Comparison of ENCODE assay signal across 14 cellular contexts in genomic region chr1:14362331-14362730, GRCh38.
DNase-seq lines count a peak whose midpoint lies in the region; TF ChIP-seq lines count a peak whose summit lies in the region.
"Had no signal": no experiment of that assay in that cellular context is flagged by ENCODE, and none has a peak within 500 bp of the region (broad histone marks: within the 10 kb centered on the region; RNA-seq: fewer than 3 reads in every experiment).

No MANE protein-coding gene starts in this region.

- no peak overlapping the region for H3K9ac ChIP-seq in GM23248
- no peak overlapping the region for H3K9ac ChIP-seq in neuronal stem cell (ENCODE audit: low read depth, low read length, poor library complexity)
- no peak overlapping the region for H3K9ac ChIP-seq in colonic mucosa (ENCODE audit: low read depth in 2 of 2, low read length in 2 of 2)

- peaks cover 45% of the 10 kb centered on the region for H3K9me3 Mint-ChIP-seq in nephron progenitor cell

- H3F3A ChIP-seq in GM23248 (ENCODE audit: insufficient read depth), result peaks cover 24% of the 10 kb centered on the region; the same call in 1 of the 2 replicates

- H2BK5ac ChIP-seq in neuronal stem cell (ENCODE audit: low read length), result no peak overlapping the region

- H3K79me1 ChIP-seq in neuronal stem cell (ENCODE audit: low read depth, low read length), result no peaks in the 10 kb centered on the region

- no peak overlapping the region for H3K14ac ChIP-seq in neuronal stem cell (ENCODE audit: low read length)

- H3K4me1 Mint-ChIP-seq in nephron progenitor cell, result peaks cover 12% of the 10 kb centered on the region

- H3K9me3 ChIP-seq in GM23248 (ENCODE audit: low read depth) (no peaks in the 10 kb centered on the region), neuronal stem cell (replicated peaks in 1 of 2; ENCODE audit: control insufficient read depth in 2 of 2, insufficient read depth in 1 of 2, low read depth in 1 of 2, low read length in 2 of 2) (peaks cover 0 to 5% of the 10 kb centered on the region in 2 donors), colonic mucosa (no peaks in the 10 kb centered on the region)
- H3K9me3 ChIP-seq: Caco-2 had no signal

- in situ Hi-C loops in GM23248 (cut with MboI), result no loop called here

- H2AFZ ChIP-seq in GM23248 (no peak overlapping the region), neuronal stem cell (ENCODE audit: low read length) (no peak overlapping the region)
- H2AFZ ChIP-seq: GM23338 had no signal

- H3K27me3 Mint-ChIP-seq in nephron progenitor cell (ENCODE audit: low read depth, poor library complexity), result peaks cover 4% of the 10 kb centered on the region

- H3K4me1 ChIP-seq in GM23248 (ENCODE audit: insufficient read depth) (peaks cover 20% of the 10 kb centered on the region; the same call in 1 of the 2 replicates), neuronal stem cell (ENCODE audit: control insufficient read depth in 2 of 2, insufficient read depth in 1 of 2, low read depth in 1 of 2, low read length in 2 of 2) (peaks cover 0 to 4% of the 10 kb centered on the region in 2 donors), colonic mucosa (no peaks in the 10 kb centered on the region)
- H3K4me1 ChIP-seq: Caco-2 had no signal

- no peak overlapping the region for H2BK120ac ChIP-seq in neuronal stem cell (ENCODE audit: low read depth, low read length)

- no peaks in the 10 kb centered on the region for H3K36me3 ChIP-seq in GM23248 (ENCODE audit: low read depth)
- no peaks in the 10 kb centered on the region for H3K36me3 ChIP-seq in neuronal stem cell (replicated peaks in 1 of 2; ENCODE audit: control insufficient read depth in 2 of 2, insufficient read depth in 2 of 2, low read length in 2 of 2)
- H3K36me3 ChIP-seq in colonic mucosa, result no peaks in the 10 kb centered on the region

- H3K23ac ChIP-seq in neuronal stem cell (ENCODE audit: low read depth, low read length, poor library complexity), result no peak overlapping the region

- no peak overlapping the region for H2AK5ac ChIP-seq in neuronal stem cell (ENCODE audit: low read depth, low read length)

- no peak overlapping the region for H3K4me3 Mint-ChIP-seq in nephron progenitor cell
- H3K4me3 Mint-ChIP-seq: CD4-positive, alpha-beta T cell; GM23338 had no signal

- no peaks in the 10 kb centered on the region for H3K9me2 ChIP-seq in GM23248 (ENCODE audit: insufficient read depth)

- no peaks in the 10 kb centered on the region for H4K20me1 ChIP-seq in GM23248 (ENCODE audit: insufficient read depth)

- no peak overlapping the region for H2BK12ac ChIP-seq in neuronal stem cell (ENCODE audit: low read length)

- TF ChIP-seq CTCF in fibroblast of mammary gland (conservative IDR thresholded peaks at IDR 0.05; ENCODE audit: control insufficient read depth, insufficient read depth, low read depth, low read length) (no peak), nephron progenitor cell (IDR thresholded peaks at IDR 0.05) (no peak), colonic mucosa (IDR thresholded peaks at IDR 0.05) (no peak)

- no peaks in the 10 kb centered on the region for H3K36me3 Mint-ChIP-seq in nephron progenitor cell (ENCODE audit: low read depth)

- no peak overlapping the region for H2BK15ac ChIP-seq in neuronal stem cell (ENCODE audit: low read length)

- no peak overlapping the region for H4K91ac ChIP-seq in neuronal stem cell (ENCODE audit: low read depth, low read length, poor library complexity)

- H3K4me2 ChIP-seq in GM23248 (ENCODE audit: unreplicated experiment) (no peak overlapping the region), neuronal stem cell (ENCODE audit: insufficient read depth, low read length, poor library complexity, severe bottlenecking) (no peak overlapping the region)
- H3K4me2 ChIP-seq: GM23338 had no signal

- H3K4me3 ChIP-seq in GM23248 (no peak overlapping the region), fibroblast of mammary gland (ENCODE audit: control insufficient read depth, low read depth, low read length) (no peak overlapping the region), neuronal stem cell (ENCODE audit: low read length in 2 of 2) (no peak overlapping the region), colonic mucosa (no peak overlapping the region)
- H3K4me3 ChIP-seq: GM23338 had no signal

- peak; percentile 8 for DNase-seq in AG08395 (ENCODE audit: low spot score)
- peak; percentile 49 for DNase-seq in GM23248
- DNase-seq in fibroblast of mammary gland (ENCODE audit: low read depth), result peak; percentile 22
- no peak for DNase-seq in neuronal stem cell (ENCODE audit: low spot score)
- DNase-seq in nephron progenitor cell, result no peak
- no peak for DNase-seq in colonic mucosa
- no peak for DNase-seq in anterior cingulate cortex (lab: John Stamatoyannopoulos, UW)
- DNase-seq in SKM-1 treated with dmso at 0.1 percent for 144 hours (lab: John Stamatoyannopoulos, UW; ENCODE audit: unreplicated experiment), result no peak
- DNase-seq: ACHN; AML-193; Caco-2; CD4-positive, alpha-beta T cell; HCEC 1CT had no signal

- 100% methylated on average over 1 of the region's 1 CpG for WGBS in GM23248 (ENCODE audit: low coverage in 1 of 2, low lambda C conversion rate in 2 of 2, missing lambda C conversion rate in 2 of 2), 2 experiments
- WGBS in neuronal stem cell (ENCODE audit: extremely low coverage in 2 of 2, insufficient read length in 2 of 2, insufficient replicate concordance in 1 of 2), 2 donors, result no CpG with 5 or more reads among the region's 1 CpG

- no peak overlapping the region for H4K8ac ChIP-seq in neuronal stem cell (ENCODE audit: low read depth, low read length)

- H3K4ac ChIP-seq in neuronal stem cell (ENCODE audit: low read length), result peak overlapping the region; percentile 66

- no peaks in the 10 kb centered on the region for H3K79me2 ChIP-seq in GM23248 (ENCODE audit: insufficient read depth)

- no peak overlapping the region for H3K27ac Mint-ChIP-seq in nephron progenitor cell
- H3K27ac Mint-ChIP-seq: CD4-positive, alpha-beta T cell; GM23338 had no signal

- intact Hi-C loops in colonic mucosa (cut with DNase I), result no loop called here

- no peak overlapping the region for H3K18ac ChIP-seq in neuronal stem cell (ENCODE audit: low read length)

- H3K27ac ChIP-seq in GM23248 (no peak overlapping the region), neuronal stem cell (replicated peaks; ENCODE audit: low read length) (no peak overlapping the region), colonic mucosa (no peak overlapping the region)

- H3K27me3 ChIP-seq in GM23248 (replicated peaks; ENCODE audit: insufficient read depth), result no peaks in the 10 kb centered on the region
- H3K27me3 ChIP-seq in neuronal stem cell (ENCODE audit: control insufficient read depth in 3 of 3, insufficient read depth in 3 of 3, low read depth in 1 of 3, low read length in 3 of 3), result no peaks in the 10 kb centered on the region
- no peaks in the 10 kb centered on the region for H3K27me3 ChIP-seq in colonic mucosa

Comparison
In these comparisons a context has a peak if more than half of its experiments do, and no peak if none do; other contexts are left out.
1. DNase-seq: peak in AG08395 (single experiment), GM23248 (single experiment) and fibroblast of mammary gland (single experiment); none in neuronal stem cell (single experiment), nephron progenitor cell (single experiment), colonic mucosa (single experiment), anterior cingulate cortex (0 of 58) and SKM-1 treated with dmso at 0.1 percent for 144 hours (single experiment).